10 cellular contexts compared by ENCODE assay signal in the genomic region with DNA sequence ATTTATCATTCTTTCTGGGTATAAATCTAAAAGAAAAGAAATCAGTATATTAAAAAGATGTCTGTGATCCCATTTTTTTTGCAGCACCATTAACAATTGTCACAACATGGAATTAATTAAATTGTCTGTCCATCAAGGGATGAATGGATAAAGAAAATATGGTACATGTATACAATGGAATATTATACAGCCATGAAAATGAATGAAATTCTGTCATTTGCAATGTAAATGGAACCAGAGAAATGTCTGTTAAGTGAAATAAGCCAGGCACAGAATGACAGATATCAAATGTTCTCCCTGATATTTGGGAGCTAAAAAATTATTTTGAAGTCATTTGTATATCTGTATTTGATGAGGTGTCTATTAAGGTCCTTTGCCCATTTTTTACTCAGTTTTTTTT.
"Had no signal": no experiment of that assay in that cellular context is flagged by ENCODE, and none has a peak within 500 bp of the region (broad histone marks: within the 10 kb centered on the region; RNA-seq: fewer than 3 reads in every experiment).

No MANE protein-coding gene starts in this region.

- H3K27ac ChIP-seq: GM23248 had no signal

- H3K9ac ChIP-seq: GM23248 had no signal

- DNase-seq: GM23248, GOT3, H7, H9, HCEC 1CT, HFFc6 had no signal

- H3K4me3 ChIP-seq: GM23248, GM23338, HAP-1 had no signal

- H3K9me3 ChIP-seq: HAP-1 had no signal

- H3K36me3 ChIP-seq: HAP-1 had no signal

- FAIRE-seq: H54 had no signal

- H3K4me1 ChIP-seq: HAP-1 had no signal

- ATAC-seq: GM23338, HCT116 had no signal

- H2AFZ ChIP-seq: GM23248, GM23338 had no signal

- H3K4me2 ChIP-seq: GM23338 had no signal
